ENCODE assay signal across 9 cellular contexts in genomic region chr5:14664270-14665109, GRCh38. TPM values are rescaled to one million over a fixed set of nuclear protein-coding genes. Genes with fewer than 3 reads are reported as not detected.
DNase-seq lines count a peak whose midpoint lies in the region; ATAC-seq, FAIRE-seq and TF ChIP-seq lines count a peak whose summit lies in the region.
"Had no signal": no experiment of that assay in that cellular context is flagged by ENCODE, and none has a peak within 500 bp of the region (broad histone marks: within the 10 kb centered on the region; RNA-seq: fewer than 3 reads in every experiment).

TSS of gene OTULIN (plus strand) at chr5:14664718. CDS start at chr5:14664826, 108 bp downstream.

- DNase-seq in BJ (ENCODE audit: low read depth) = no peak
- DNase-seq in GM19239 (ENCODE audit: insufficient read length, low spot score) = peak; percentile 81
- DNase-seq in NCI-H524 treated with DMSO at 0.1 percent for 48 hours (lab: John Stamatoyannopoulos, UW) = peak; percentile 56
- peak; percentile 74 to 76 for DNase-seq in activated CD4-positive, alpha-beta T cell treated with anti-CD3 and anti-CD28 coated beads, Interleukin-2, amount 50 U/mL, for 24 hours (ENCODE audit: low read depth in 1 of 2, low spot score in 1 of 2)
- peak; percentile 92 for DNase-seq in dermis blood vessel endothelial cell
- DNase-seq in stimulated activated CD4-positive, alpha-beta T cell treated with anti-CD3 and anti-CD28 coated beads, Interleukin-4, amount 100 ng/mL, for 24 hours = peak; percentile 83

- H3K4me1 ChIP-seq in liver (ENCODE audit: control insufficient read depth in 4 of 4, insufficient read depth in 4 of 4, low read length in 3 of 4) = peaks cover 15 to 56% (median 31%) of the 10 kb centered on the region in 4 donors

- peak within 1 kb of the TSS; percentile 95 to 97 for H3K27ac ChIP-seq in liver (ENCODE audit: low read depth in 1 of 2, low read length in 2 of 2)

- CTCF ChIA-PET in BJ (lab: Yijun Ruan, JAX) = no interaction called here

- no peaks in the 10 kb centered on the region for H3K27me3 ChIP-seq in BJ (ENCODE audit: control insufficient read depth, insufficient read depth, low read length)
- H3K27me3 ChIP-seq in liver (ENCODE audit: control insufficient read depth in 4 of 4, insufficient read depth in 4 of 4, low read length in 3 of 4) = no peaks in the 10 kb centered on the region

- POLR2A ChIA-PET in BJ (lab: Charles Lee) = no interaction called here

- no peaks in the 10 kb centered on the region for H3K36me3 ChIP-seq in BJ (ENCODE audit: control insufficient read depth, insufficient read depth, low read length)
- no peaks in the 10 kb centered on the region for H3K36me3 ChIP-seq in liver (ENCODE audit: control insufficient read depth in 4 of 4, insufficient read depth in 3 of 4, low read depth in 1 of 4, low read length in 3 of 4)

- peak within 1 kb of the TSS; percentile 68 for H3K4me3 ChIP-seq in BJ (ENCODE audit: low read depth, low read length)
- peak within 1 kb of the TSS; percentile 74 to 97 (median 89) for H3K4me3 ChIP-seq in liver (ENCODE audit: low read depth in 1 of 3, low read length in 3 of 3)

- H3K9ac ChIP-seq in liver (ENCODE audit: low read depth in 1 of 2, low read length in 2 of 2) = peak within 1 kb of the TSS; percentile 90 to 96

- no peak for TF ChIP-seq RAD21 in liver (IDR thresholded peaks at IDR 0.05)

- TF ChIP-seq CTCF in BJ (IDR thresholded peaks at IDR 0.05; ENCODE audit: insufficient read depth, low read depth, low read length) (no peak), liver (IDR thresholded peaks at IDR 0.05; ENCODE audit: low read depth, low read length, missing input control) (no peak)

- under 1% methylated on average over 116 of the region's 116 CpGs for WGBS in liver

- no peaks in the 10 kb centered on the region for H3K9me3 ChIP-seq in liver (ENCODE audit: control insufficient read depth in 4 of 4, low read length in 3 of 4)

- peak; percentile 81 for FAIRE-seq in GM19239 (lab: Jason Lieb, UNC)
- FAIRE-seq: islet of Langerhans had no signal

- ATAC-seq in HG03442 (IDR thresholded peaks at IDR 0.05; ENCODE audit: unreplicated experiment) = peak; percentile 63

TF ChIP-seq in liver, 16 proteins besides CTCF, POLR2A, EP300 and RAD21:
- peak in 1 of 2 donors; percentile 60 for TF ChIP-seq GABPA (IDR thresholded peaks at IDR 0.05 in 1 of 2, conservative IDR thresholded peaks at IDR 0.05 in 1 of 2)
- TF ChIP-seq ATF3 (IDR thresholded peaks at IDR 0.05) = no peak
- TF ChIP-seq EGR1 (IDR thresholded peaks at IDR 0.05; ENCODE audit: low read depth in 2 of 2) = peak in 1 of 2 donors; percentile 34
- TF ChIP-seq YY1 (IDR thresholded peaks at IDR 0.05) = peak; percentile 40
- TF ChIP-seq HNF4G (IDR thresholded peaks at IDR 0.05) = no peak
- peak in 1 of 2 donors; percentile 27 for TF ChIP-seq RXRA (IDR thresholded peaks at IDR 0.05)
- TF ChIP-seq TAF1 (conservative IDR thresholded peaks at IDR 0.05) = peak; percentile 40

RNA-seq across cellular contexts. Expression of gene OTULIN, which starts in this region (rescaled TPM):
- 8.5 and 10.1 TPM in 2 replicates for polyA plus RNA-seq in BJ (2011; rRNA removed)
- 14.9 and 21.6 TPM in 2 replicates for polyA minus RNA-seq in BJ (2011; rRNA and poly(A)+ RNA removed)
- 26.3 and 31.0 TPM in 2 replicates for total RNA-seq in dermis blood vessel endothelial cell
- 10 to 100 TPM; 12.7 to 44.4 TPM for total RNA-seq in liver
- 10 to 100 TPM in 1 of 2 donors, 1 to 10 TPM in 1; 8.6 to 11.6 TPM for polyA plus RNA-seq in liver
